ENCODE assay signal across 8 cellular contexts in the genomic region with DNA sequence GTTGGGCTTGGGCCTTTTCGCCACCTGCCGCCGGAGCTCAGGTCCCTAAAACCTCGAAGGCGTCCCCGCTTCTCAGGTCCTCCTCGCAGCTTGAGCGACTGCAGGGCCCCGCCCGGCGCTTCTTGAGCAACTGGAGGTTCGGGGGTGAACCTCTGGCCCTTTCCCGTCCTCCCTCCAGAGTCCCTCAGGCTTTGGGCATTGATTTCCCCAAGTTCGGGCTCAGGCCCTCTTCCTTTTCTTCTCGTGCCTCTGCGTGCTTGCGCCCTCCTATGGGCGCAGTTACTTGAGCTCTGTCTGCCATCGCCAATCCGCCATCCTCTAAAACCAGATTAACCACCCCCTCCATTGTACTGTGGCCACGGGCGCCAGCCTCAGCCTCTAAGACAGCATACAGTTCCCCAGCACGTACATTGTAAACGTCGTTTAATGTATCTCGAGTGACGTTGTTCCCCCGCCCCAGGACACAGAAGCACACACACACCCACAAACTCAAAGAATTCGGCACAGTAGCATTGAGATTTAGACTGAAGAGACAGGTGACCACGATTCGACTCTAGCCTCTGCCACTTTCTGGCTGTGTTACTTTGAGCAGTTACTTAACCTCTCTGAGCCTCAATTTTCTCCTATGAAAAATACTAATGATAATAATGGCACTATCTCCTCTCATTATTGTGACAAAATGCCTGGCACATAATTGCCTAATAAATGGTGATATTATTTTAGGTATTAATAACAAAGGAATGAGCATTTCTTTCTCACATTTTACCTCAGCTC. TPM values are rescaled to one million over a fixed set of nuclear protein-coding genes. Genes with fewer than 3 reads are reported as not detected.
DNase-seq lines count a peak whose midpoint lies in the region; ATAC-seq, FAIRE-seq and TF ChIP-seq lines count a peak whose summit lies in the region.

No MANE protein-coding gene starts in this region.

- H3K27ac ChIP-seq in A549: peak overlapping the region; percentile 88 to 92
- peak overlapping the region; percentile 87 to 92 for H3K27ac ChIP-seq in coronary artery
- H3K27ac ChIP-seq in HepG2 (ENCODE audit: extremely low read length, insufficient read depth, low read length): no peak overlapping the region

- peaks cover 5 to 18% of the 10 kb centered on the region in 2 experiments; a peak in 1 of 5 replicates for H3K27me3 ChIP-seq in HepG2 (ENCODE audit: control insufficient read depth in 1 of 2, insufficient read depth in 2 of 2, low read length in 2 of 2)

- CTCF ChIA-PET in A549 (lab: Yijun Ruan, JAX): interaction anchor here (0.5 to 7.1 kb wide), 22 partner anchors 11 to 872 kb away, joined by 3 to 105 read pairs (median 4); a partner anchor contains a TSS
- CTCF ChIA-PET in HepG2 (lab: Yijun Ruan, JAX; ENCODE audit: low intra/inter-chr PET ratio, low total read pairs): interaction anchor here (2.7 kb wide), 1 partner anchor 55 kb away, joined by 13 read pairs; no protein-coding TSS in a partner anchor

- H3K9me3 ChIP-seq in A549 (no peaks in the 10 kb centered on the region), HepG2 (ENCODE audit: low read length) (no peaks in the 10 kb centered on the region)

- in situ Hi-C loops in HepG2 (cut with HindIII; ENCODE audit: extremely low pct_ligation_motif_present, low pct_unique_long_range_greater_than_20kb): loop anchor here (5.0 kb wide), 1 partner anchor 56 kb away; no protein-coding TSS in a partner anchor

- POLR2A ChIA-PET in A549 (lab: Yijun Ruan, JAX) (interaction anchor here (0.7 to 3.0 kb wide), 10 partner anchors 11 to 834 kb away, joined by 3 to 34 read pairs (median 4); a partner anchor contains a TSS), HepG2 (lab: Yijun Ruan, JAX) (interaction anchor here (5.2 kb wide), 1 partner anchor 22 kb away, joined by 31 read pairs; a partner anchor contains a TSS)

- TF ChIP-seq EP300 in A549 (IDR thresholded peaks at IDR 0.05) (no peak), HepG2 (IDR thresholded peaks at IDR 0.05; ENCODE audit: low read depth in 2 of 2, low read length in 2 of 2) (no peak), HepG2 (CRISPR knock-in tag; IDR thresholded peaks at IDR 0.05; ENCODE audit: borderline replicate concordance) (no peak)

- H2AFZ ChIP-seq in HepG2 (ENCODE audit: low read length): no peak overlapping the region

- intact Hi-C loops in HepG2 (cut with micrococcal nuclease; ENCODE audit: unreplicated experiment): loop anchor here (1.0 kb wide), 1 partner anchor 55 kb away; no protein-coding TSS in a partner anchor

- no peaks in the 10 kb centered on the region for H3K9me3 Mint-ChIP-seq in stimulated activated naive B cell treated with anti-CD40 and anti-IgM and Interleukin-4, amounts not matched to agents 10 μg/mL and 1 μg/mL and 100 μg/mL, for 72 hours

- TF ChIP-seq RAD21 in A549 (conservative IDR thresholded peaks at IDR 0.05 in 1 of 2, IDR thresholded peaks at IDR 0.05 in 1 of 2) (peak; percentile 32 to 50; a peak in 3 of 5 replicates), HepG2 (CRISPR knock-in tag; IDR thresholded peaks at IDR 0.05) (no peak)

- H3K9ac ChIP-seq in HepG2 (ENCODE audit: insufficient read depth, low read depth, low read length): no peak overlapping the region

- no peaks in the 10 kb centered on the region for H3K79me2 ChIP-seq in HepG2 (ENCODE audit: insufficient read depth, low read length)

- TF ChIP-seq CTCF in A549 (IDR thresholded peaks at IDR 0.05): peak; percentile 56
- TF ChIP-seq CTCF in coronary artery (IDR thresholded peaks at IDR 0.05): peak; percentile 34
- peak; percentile 53 for TF ChIP-seq CTCF in HepG2 (CRISPR knock-in tag; IDR thresholded peaks at IDR 0.05)

- ATAC-seq in A549 (peak; percentile 73 to 82), HG02840 (IDR thresholded peaks at IDR 0.05; ENCODE audit: low FRiP score, unreplicated experiment) (peak; percentile 20), HepG2 (peak; percentile 36)
- peak; percentile 49 to 57 for ATAC-seq in activated CD4-positive, CD25-positive, alpha-beta regulatory T cell treated with anti-CD3 and anti-CD28 coated beads, Interleukin-2, amount 50 U/mL, for 24 hours
- peak; percentile 48 to 51 for ATAC-seq in stimulated activated naive B cell treated with anti-CD40 and anti-IgM and Interleukin-4, amounts not matched to agents 10 μg/mL and 1 μg/mL and 100 μg/mL, for 72 hours (replicated peaks)

- WGBS in A549 (ENCODE audit: missing lambda C conversion rate): 4% methylated on average over 31 of the region's 31 CpGs
- WGBS in HepG2 (ENCODE audit: low lambda C conversion rate): 16% methylated on average over 22 of the region's 31 CpGs

- H3K4me2 ChIP-seq in A549 (peak overlapping the region; percentile 85), HepG2 (ENCODE audit: low read depth, low read length) (peak overlapping the region; percentile 93)

- H3K36me3 Mint-ChIP-seq in stimulated activated naive B cell treated with anti-CD40 and anti-IgM and Interleukin-4, amounts not matched to agents 10 μg/mL and 1 μg/mL and 100 μg/mL, for 72 hours: no peaks in the 10 kb centered on the region

- H4K20me1 ChIP-seq in HepG2 (ENCODE audit: insufficient read depth, low read length): no peaks in the 10 kb centered on the region; the same call in 1 of the 2 replicates

- H3K4me1 ChIP-seq in A549: peaks cover 27% of the 10 kb centered on the region
- H3K4me1 ChIP-seq in HepG2 (ENCODE audit: insufficient read depth, low read length): peaks cover 45% of the 10 kb centered on the region

- peaks cover 54 to 66% of the 10 kb centered on the region in 2 donors for H3K4me1 Mint-ChIP-seq in stimulated activated naive B cell treated with anti-CD40 and anti-IgM and Interleukin-4, amounts not matched to agents 10 μg/mL and 1 μg/mL and 100 μg/mL, for 72 hours

- H3K27ac Mint-ChIP-seq in stimulated activated naive B cell treated with anti-CD40 and anti-IgM and Interleukin-4, amounts not matched to agents 10 μg/mL and 1 μg/mL and 100 μg/mL, for 72 hours: peak overlapping the region; percentile 93

- no peaks in the 10 kb centered on the region for H3K36me3 ChIP-seq in HepG2 (replicated peaks in 1 of 2; ENCODE audit: control insufficient read depth in 1 of 2, insufficient read depth in 2 of 2, low read length in 2 of 2)

- H3K4me3 ChIP-seq in A549 (peak overlapping the region; percentile 49), coronary artery (peak overlapping the region; percentile 74), HepG2 (replicated peaks in 1 of 3; ENCODE audit: insufficient read depth in 1 of 3, low read depth in 2 of 3, low read length in 3 of 3) (peak overlapping the region; percentile 45 to 68 (median 56); a peak in 5 of 6 replicates)

- DNase-seq in A549 (ENCODE audit: low read depth in 1 of 2, low spot score in 1 of 2) (peak; percentile 78 to 82), GM12891 (ENCODE audit: insufficient read length, low spot score) (peak; percentile 57), NCI-H1930 (lab: John Stamatoyannopoulos, UW) (peak; percentile 69 to 74), coronary artery (ENCODE audit: low spot score) (peak; percentile 85), HepG2 (ENCODE audit: low spot score) (no peak)
- DNase-seq in stimulated activated naive B cell treated with anti-CD40 and anti-IgM and Interleukin-4, amounts not matched to agents 10 μg/mL and 1 μg/mL and 100 μg/mL, for 72 hours: no peak

- FAIRE-seq in A549 (lab: Jason Lieb, UNC): no peak
- peak; percentile 70 for FAIRE-seq in GM12891 (lab: Jason Lieb, UNC)
- no peak for FAIRE-seq in HepG2 (lab: Jason Lieb, UNC)

- BruUV-seq in HepG2 (replicated peaks; lab: Mats Ljungman, UMichigan): no TSS peak

- peak overlapping the region; percentile 83 to 87 for H3K4me3 Mint-ChIP-seq in stimulated activated naive B cell treated with anti-CD40 and anti-IgM and Interleukin-4, amounts not matched to agents 10 μg/mL and 1 μg/mL and 100 μg/mL, for 72 hours

- no peaks in the 10 kb centered on the region for H3K27me3 Mint-ChIP-seq in stimulated activated naive B cell treated with anti-CD40 and anti-IgM and Interleukin-4, amounts not matched to agents 10 μg/mL and 1 μg/mL and 100 μg/mL, for 72 hours

- no peak for TF ChIP-seq POLR2A in A549 (IDR thresholded peaks at IDR 0.05; ENCODE audit: low read length)
- TF ChIP-seq POLR2A in GM12891 (IDR thresholded peaks at IDR 0.05; ENCODE audit: low read depth, low read length): no peak
- no peak for TF ChIP-seq POLR2A in HepG2 (IDR thresholded peaks at IDR 0.05; ENCODE audit: insufficient read depth in 1 of 2, low read depth in 2 of 2, low read length in 2 of 2)

RNA-seq across cellular contexts. Expression of a gene that starts 22.6 kb away (rescaled TPM):
- 16.0 and 16.4 TPM in 2 replicates for polyA plus RNA-seq in A549 (2011; rRNA removed)
- polyA plus RNA-seq in A549 (2012; cell fraction: cytosol; rRNA removed): 3.9 and 5.7 TPM in 2 replicates
- 5.7 and 5.8 TPM in 2 replicates for polyA plus RNA-seq in A549 (2012; cell fraction: nucleus; rRNA removed)
- polyA plus RNA-seq in A549 (2017; fragmentation: RNase III; extraction: RNeasy Plus Mini Kit Qiagen cat#74134 plus additional on column Dnase treatment): 7.2 to 9.2 TPM (median 8.0 TPM) in 3 replicates
- polyA minus RNA-seq in A549 (2011; rRNA and poly(A)+ RNA removed): 14.9 and 16.4 TPM in 2 replicates
- polyA plus RNA-seq in GM12891 (2012; ENCODE audit: low read depth, missing spikeins): 29.7 TPM
- total RNA-seq in HepG2 (2016; rRNA removed; fragmentation: Illumina TruSeq; extraction: Trizol): 18.3 and 18.7 TPM in 2 replicates
- total RNA-seq in HepG2 (2016; cell fraction: cytosol; rRNA removed; fragmentation: Illumina TruSeq; extraction: Trizol; ENCODE audit: low read depth): 2.8 and 3.5 TPM in 2 replicates
- total RNA-seq in HepG2 (2016; cell fraction: insoluble cytoplasmic fraction; rRNA removed; fragmentation: Illumina TruSeq; extraction: Trizol): 15.4 and 19.8 TPM in 2 replicates
- 11.7 and 12.9 TPM in 2 replicates for total RNA-seq in HepG2 (2016; cell fraction: membrane; rRNA removed; fragmentation: Illumina TruSeq; extraction: Trizol)
- total RNA-seq in HepG2 (2016; cell fraction: nucleus; rRNA removed; fragmentation: Illumina TruSeq; extraction: Trizol): 11.8 and 13.3 TPM in 2 replicates
- polyA plus RNA-seq in HepG2 (2011; rRNA removed): 13.6 and 16.7 TPM in 2 replicates
- polyA plus RNA-seq in HepG2 (2011; cell fraction: cytosol; rRNA removed): 11.2 and 13.0 TPM in 2 replicates
- polyA plus RNA-seq in HepG2 (2011; cell fraction: nucleus; rRNA removed): 8.6 and 10.6 TPM in 2 replicates
- 4.4 and 7.3 TPM in 2 replicates for polyA plus RNA-seq in HepG2 (2012)
- 2.1 and 2.2 TPM in 2 replicates for polyA plus RNA-seq in HepG2 (2016; cell fraction: cytosol; fragmentation: Illumina TruSeq; extraction: Trizol; ENCODE audit: low read depth)
- polyA plus RNA-seq in HepG2 (2016; cell fraction: insoluble cytoplasmic fraction; fragmentation: Illumina TruSeq; extraction: Trizol; ENCODE audit: low read depth): 18.8 and 19.2 TPM in 2 replicates
- 6.5 and 7.0 TPM in 2 replicates for polyA plus RNA-seq in HepG2 (2016; cell fraction: membrane; fragmentation: Illumina TruSeq; extraction: Trizol; ENCODE audit: low read depth)
- 18.0 and 19.6 TPM in 2 replicates for polyA plus RNA-seq in HepG2 (2016; cell fraction: nucleus; fragmentation: Illumina TruSeq; extraction: Trizol; ENCODE audit: insufficient read depth, low read depth)
- polyA minus RNA-seq in HepG2 (2011; rRNA and poly(A)+ RNA removed; ENCODE audit: low replicate concordance): 9.6 and 12.5 TPM in 2 replicates
- polyA minus RNA-seq in HepG2 (2011; cell fraction: cytosol; rRNA and poly(A)+ RNA removed): 8.5 and 9.2 TPM in 2 replicates
- polyA minus RNA-seq in HepG2 (2011; cell fraction: nucleus; rRNA and poly(A)+ RNA removed): 4.9 and 8.8 TPM in 2 replicates

RNA-seq across cellular contexts. Expression of a gene that starts 23.1 kb away (rescaled TPM):
- polyA plus RNA-seq in A549 (2011; rRNA removed) (0.03 and 0.04 TPM in 2 replicates), A549 (2017; fragmentation: RNase III; extraction: RNeasy Plus Mini Kit Qiagen cat#74134 plus additional on column Dnase treatment) (not detected in 3 replicates), HepG2 (2011; rRNA removed) (0.04 and 0.08 TPM in 2 replicates)
- 0.01 TPM in 2 replicates for polyA plus RNA-seq in A549 (2012; cell fraction: cytosol; rRNA removed)
- 0.02 TPM in 1 of 2 replicates, not detected in the other for polyA plus RNA-seq in A549 (2012; cell fraction: nucleus; rRNA removed)
- polyA minus RNA-seq in A549 (2011; rRNA and poly(A)+ RNA removed): not detected in 2 replicates
- 0.32 TPM for polyA plus RNA-seq in GM12891 (2012; ENCODE audit: low read depth, missing spikeins)
- total RNA-seq in HepG2 (2016; rRNA removed; fragmentation: Illumina TruSeq; extraction: Trizol): not detected in 2 replicates
- total RNA-seq in HepG2 (2016; cell fraction: cytosol; rRNA removed; fragmentation: Illumina TruSeq; extraction: Trizol; ENCODE audit: low read depth): not detected in 2 replicates
- total RNA-seq in HepG2 (2016; cell fraction: insoluble cytoplasmic fraction; rRNA removed; fragmentation: Illumina TruSeq; extraction: Trizol): not detected in 2 replicates
- total RNA-seq in HepG2 (2016; cell fraction: membrane; rRNA removed; fragmentation: Illumina TruSeq; extraction: Trizol): not detected in 2 replicates
- total RNA-seq in HepG2 (2016; cell fraction: nucleus; rRNA removed; fragmentation: Illumina TruSeq; extraction: Trizol): not detected in 2 replicates
- polyA plus RNA-seq in HepG2 (2011; cell fraction: cytosol; rRNA removed): 0.08 TPM in 2 replicates
- polyA plus RNA-seq in HepG2 (2011; cell fraction: nucleus; rRNA removed): not detected in 2 replicates
- polyA plus RNA-seq in HepG2 (2012): not detected in 2 replicates
- polyA plus RNA-seq in HepG2 (2016; cell fraction: cytosol; fragmentation: Illumina TruSeq; extraction: Trizol; ENCODE audit: low read depth): not detected in 2 replicates
- not detected in 2 replicates for polyA plus RNA-seq in HepG2 (2016; cell fraction: insoluble cytoplasmic fraction; fragmentation: Illumina TruSeq; extraction: Trizol; ENCODE audit: low read depth)
- polyA plus RNA-seq in HepG2 (2016; cell fraction: membrane; fragmentation: Illumina TruSeq; extraction: Trizol; ENCODE audit: low read depth): not detected in 2 replicates
- not detected in 2 replicates for polyA plus RNA-seq in HepG2 (2016; cell fraction: nucleus; fragmentation: Illumina TruSeq; extraction: Trizol; ENCODE audit: insufficient read depth, low read depth)
- polyA minus RNA-seq in HepG2 (2011; rRNA and poly(A)+ RNA removed; ENCODE audit: low replicate concordance): not detected in 2 replicates
- not detected in 2 replicates for polyA minus RNA-seq in HepG2 (2011; cell fraction: cytosol; rRNA and poly(A)+ RNA removed)
- not detected in 2 replicates for polyA minus RNA-seq in HepG2 (2011; cell fraction: nucleus; rRNA and poly(A)+ RNA removed)

Comparison
In these comparisons a context has a peak if more than half of its experiments do, and no peak if none do; other contexts are left out.
1. ATAC-seq: peak in every context shown above with its lines; median percentile 78 in A549; 53 in activated CD4-positive, CD25-positive, alpha-beta regulatory T cell treated with anti-CD3 and anti-CD28 coated beads, Interleukin-2, amount 50 U/mL, for 24 hours; 50 in stimulated activated naive B cell treated with anti-CD40 and anti-IgM and Interleukin-4, amounts not matched to agents 10 μg/mL and 1 μg/mL and 100 μg/mL, for 72 hours; 36 in HepG2; 20 in HG02840.
2. DNase-seq: peak in A549 (2 of 2), GM12891 (single experiment), NCI-H1930 (2 of 2) and coronary artery (single experiment); none in HepG2 (single experiment) and stimulated activated naive B cell treated with anti-CD40 and anti-IgM and Interleukin-4, amounts not matched to agents 10 μg/mL and 1 μg/mL and 100 μg/mL, for 72 hours (single experiment).
3. Peak in every context shown above with its lines, with median percentiles within 50 percentile points of each other: H3K4me3 ChIP-seq and CTCF ChIP-seq.